Comparison of ENCODE assay signal across 25 cellular contexts in the genomic region with DNA sequence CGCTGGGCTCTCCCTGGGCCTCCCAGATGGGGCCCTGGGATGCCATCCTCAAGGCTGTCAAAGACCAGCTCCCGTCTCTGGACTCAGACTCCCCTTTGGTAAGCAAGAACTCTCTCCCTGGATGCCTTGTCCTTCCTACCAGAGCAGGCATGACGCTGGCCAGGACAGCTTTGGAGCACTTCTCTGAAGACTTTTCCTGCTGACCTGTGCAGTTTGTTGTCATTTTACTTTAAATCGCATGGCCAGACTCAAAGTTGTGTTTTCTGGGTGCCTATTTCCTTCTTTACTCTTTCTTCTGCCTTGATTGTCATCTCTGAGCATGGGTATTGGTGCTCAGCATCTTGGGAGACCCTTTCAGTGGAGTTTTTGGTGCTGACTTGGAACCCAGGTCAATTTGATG. TPM values are rescaled to one million over a fixed set of nuclear protein-coding genes. Genes with fewer than 3 reads are reported as not detected.
A peak's percentile ranks its signal among the peaks of the same experiment; 100 is the strongest.
DNase-seq lines count a peak whose midpoint lies in the region; ATAC-seq, FAIRE-seq and TF ChIP-seq lines count a peak whose summit lies in the region.
"Had no signal": no experiment of that assay in that cellular context is flagged by ENCODE, and none has a peak within 500 bp of the region (broad histone marks: within the 10 kb centered on the region; RNA-seq: fewer than 3 reads in every experiment).

No MANE protein-coding gene starts in this region.

- TF ChIP-seq EP300 in HepG2 (IDR thresholded peaks at IDR 0.05; ENCODE audit: low read depth in 2 of 2, low read length in 2 of 2) (no peak), HepG2 (CRISPR knock-in tag; IDR thresholded peaks at IDR 0.05; ENCODE audit: borderline replicate concordance) (no peak)

- intact Hi-C loops in HepG2 (cut with micrococcal nuclease; ENCODE audit: unreplicated experiment) = no loop called here
- intact Hi-C loops in right lobe of liver (cut with DNase I) = loop anchor here in 1 of 2 donors (10.0 kb wide), 1 partner anchor 218 kb away; the partner anchor contains the start of gene SEC14L5

- H3K4me1 ChIP-seq in HepG2 (ENCODE audit: insufficient read depth, low read length) = peaks cover 20% of the 10 kb centered on the region
- peaks cover 0 to 11% (median 0%) of the 10 kb centered on the region in 4 donors for H3K4me1 ChIP-seq in right lobe of liver
- peaks cover 6% of the 10 kb centered on the region for H3K4me1 ChIP-seq in osteoblast (ENCODE audit: insufficient read depth, low read length)

- H3K4me2 ChIP-seq in HepG2 (ENCODE audit: low read depth, low read length) = no peak overlapping the region
- no peak overlapping the region for H3K4me2 ChIP-seq in osteoblast (ENCODE audit: insufficient read depth, low read length)

- H3K9me3 ChIP-seq in HepG2 (ENCODE audit: low read length) (no peaks in the 10 kb centered on the region), right lobe of liver (no peaks in the 10 kb centered on the region), T-helper 17 cell (ENCODE audit: control insufficient read depth, low read length, poor library complexity, severe bottlenecking) (no peaks in the 10 kb centered on the region), osteoblast (ENCODE audit: low read depth, low read length) (no peaks in the 10 kb centered on the region)
- H3K9me3 ChIP-seq: SJCRH30 had no signal

- no peak for FAIRE-seq in HepG2 (lab: Jason Lieb, UNC)
- FAIRE-seq: RCC 7860 had no signal

- no peak overlapping the region for H3K27ac ChIP-seq in HepG2 (ENCODE audit: extremely low read length, insufficient read depth, low read length)
- no peak overlapping the region for H3K27ac ChIP-seq in right lobe of liver
- H3K27ac ChIP-seq in osteoblast (ENCODE audit: low read depth, low read length) = no peak overlapping the region
- H3K27ac ChIP-seq: SJCRH30 had no signal

- H4K20me1 ChIP-seq in HepG2 (ENCODE audit: insufficient read depth, low read length) = no peaks in the 10 kb centered on the region
- no peaks in the 10 kb centered on the region for H4K20me1 ChIP-seq in osteoblast (ENCODE audit: insufficient read depth, low read length)

- H3K27ac Mint-ChIP-seq in T-helper 17 cell (no peak overlapping the region), endothelial cell (ENCODE audit: unreplicated experiment) (no peak overlapping the region)

- no peak for TF ChIP-seq RAD21 in HepG2 (CRISPR knock-in tag; IDR thresholded peaks at IDR 0.05)

- TF ChIP-seq CTCF in HepG2 (CRISPR knock-in tag; IDR thresholded peaks at IDR 0.05) (no peak), right lobe of liver (IDR thresholded peaks at IDR 0.05) (no peak), endothelial cell (IDR thresholded peaks at IDR 0.05; ENCODE audit: unreplicated experiment) (no peak), osteoblast (IDR thresholded peaks at IDR 0.05; ENCODE audit: extremely low read depth, low read depth, low read length) (no peak)

- POLR2A ChIA-PET in HepG2 (lab: Yijun Ruan, JAX) = no interaction called here

- H3K4me3 Mint-ChIP-seq in T-helper 17 cell (peak overlapping the region; percentile 70), endothelial cell (ENCODE audit: unreplicated experiment) (peak overlapping the region; percentile 38)

- H3K36me3 ChIP-seq in HepG2 (replicated peaks in 1 of 2; ENCODE audit: control insufficient read depth in 1 of 2, insufficient read depth in 2 of 2, low read length in 2 of 2) (no peaks in the 10 kb centered on the region), right lobe of liver (no peaks in the 10 kb centered on the region), osteoblast (ENCODE audit: insufficient read depth, low read length) (no peaks in the 10 kb centered on the region)
- H3K36me3 ChIP-seq: SJCRH30 had no signal

- BruUV-seq in HepG2 (replicated peaks; lab: Mats Ljungman, UMichigan) = no TSS peak

- CTCF ChIA-PET in HepG2 (lab: Yijun Ruan, JAX; ENCODE audit: low intra/inter-chr PET ratio, low total read pairs) = no interaction called here

- H3K27me3 Mint-ChIP-seq in T-helper 17 cell (no peaks in the 10 kb centered on the region), endothelial cell (ENCODE audit: unreplicated experiment) (peaks cover 8% of the 10 kb centered on the region)

- DNase-seq in HepG2 (ENCODE audit: low spot score) = no peak
- DNase-seq in right lobe of liver = no peak
- no peak for DNase-seq in T-helper 17 cell
- DNase-seq in endothelial cell (ENCODE audit: low spot score) = no peak
- peak; percentile 48 for DNase-seq in osteoblast (ENCODE audit: insufficient read length, low spot score, missing footprints)
- no peak for DNase-seq in activated CD8-positive, alpha-beta memory T cell treated with anti-CD3 and anti-CD28 coated beads, Interleukin-2, amount 50 U/mL, for 48 hours
- DNase-seq in NCI-H345 treated with DMSO at 0.1 percent for 48 hours (lab: John Stamatoyannopoulos, UW; ENCODE audit: unreplicated experiment) = no peak
- no peak for DNase-seq in NCI-H1092 treated with DMSO at 0.1 percent for 48 hours (lab: John Stamatoyannopoulos, UW)
- DNase-seq: 8988T, AML-193, C1 segment of cervical spinal cord, DMS 273 treated with DMSO at 0.1 percent for 48 hours, DMS79 treated with DMSO at 0.1 percent for 48 hours, H7, KG1, NCI-H1092, NCI-H1436 treated with DMSO at 0.1 percent for 48 hours, NCI-H2029, NCI-H2171, NCI-H345, NCI-H524 treated with DMSO at 0.1 percent for 48 hours, OCI-M1, SJCRH30 had no signal

- ATAC-seq in HepG2 = no peak
- ATAC-seq in right lobe of liver = no peak
- no peak for ATAC-seq in T-helper 17 cell

- H3K4me3 ChIP-seq in HepG2 (replicated peaks in 1 of 3; ENCODE audit: insufficient read depth in 1 of 3, low read depth in 2 of 3, low read length in 3 of 3) (no peak overlapping the region), right lobe of liver (no peak overlapping the region), osteoblast (ENCODE audit: insufficient read depth, low read length) (no peak overlapping the region)
- H3K4me3 ChIP-seq: SJCRH30 had no signal

- 43% methylated on average over 2 of the region's 4 CpGs for WGBS in HepG2 (ENCODE audit: low lambda C conversion rate)
- WGBS in right lobe of liver (ENCODE audit: insufficient coverage, low coverage, low lambda C conversion rate, missing lambda C conversion rate) = 53% methylated on average over 2 of the region's 4 CpGs

- no peaks in the 10 kb centered on the region; a peak in 2 of 5 replicates for H3K27me3 ChIP-seq in HepG2 (ENCODE audit: control insufficient read depth in 1 of 2, insufficient read depth in 2 of 2, low read length in 2 of 2)
- no peaks in the 10 kb centered on the region for H3K27me3 ChIP-seq in right lobe of liver
- no peaks in the 10 kb centered on the region for H3K27me3 ChIP-seq in osteoblast (ENCODE audit: insufficient read depth, low read length)
- H3K27me3 ChIP-seq: SJCRH30 had no signal

- H3K36me3 Mint-ChIP-seq in T-helper 17 cell (ENCODE audit: low read depth) (no peaks in the 10 kb centered on the region), endothelial cell (ENCODE audit: low read depth, unreplicated experiment) (peaks cover 4% of the 10 kb centered on the region)

- in situ Hi-C loops in HepG2 (cut with HindIII; ENCODE audit: extremely low pct_ligation_motif_present, low pct_unique_long_range_greater_than_20kb) = no loop called here

- H2AFZ ChIP-seq in HepG2 (ENCODE audit: low read length) = no peak overlapping the region
- H2AFZ ChIP-seq in osteoblast (ENCODE audit: low read length) = no peak overlapping the region

- H3K4me1 Mint-ChIP-seq in T-helper 17 cell = peaks cover 16% of the 10 kb centered on the region
- peaks cover 5% of the 10 kb centered on the region for H3K4me1 Mint-ChIP-seq in endothelial cell (ENCODE audit: unreplicated experiment)

- no peaks in the 10 kb centered on the region for H3K9me3 Mint-ChIP-seq in endothelial cell (ENCODE audit: unreplicated experiment)

- H3K79me2 ChIP-seq in HepG2 (ENCODE audit: insufficient read depth, low read length) (peaks cover 20% of the 10 kb centered on the region), osteoblast (ENCODE audit: insufficient read depth, low read length) (peaks cover 24% of the 10 kb centered on the region)

- no peak for TF ChIP-seq POLR2A in HepG2 (IDR thresholded peaks at IDR 0.05; ENCODE audit: insufficient read depth in 1 of 2, low read depth in 2 of 2, low read length in 2 of 2)
- no peak for TF ChIP-seq POLR2A in right lobe of liver (IDR thresholded peaks at IDR 0.05)

- no peak overlapping the region for H3K9ac ChIP-seq in HepG2 (ENCODE audit: insufficient read depth, low read depth, low read length)

RNA-seq across cellular contexts. Expression of gene DNAAF8, which starts 2.2 kb away (rescaled TPM):
- total RNA-seq in HepG2 (2016; rRNA removed; fragmentation: Illumina TruSeq; extraction: Trizol) = 0.38 and 0.44 TPM in 2 replicates
- total RNA-seq in HepG2 (2016; cell fraction: cytosol; rRNA removed; fragmentation: Illumina TruSeq; extraction: Trizol; ENCODE audit: low read depth) = 0.44 and 0.81 TPM in 2 replicates
- 0.15 TPM in 1 of 2 replicates, not detected in the other for total RNA-seq in HepG2 (2016; cell fraction: insoluble cytoplasmic fraction; rRNA removed; fragmentation: Illumina TruSeq; extraction: Trizol)
- total RNA-seq in HepG2 (2016; cell fraction: membrane; rRNA removed; fragmentation: Illumina TruSeq; extraction: Trizol) = 0.14 and 0.65 TPM in 2 replicates
- 0.31 TPM in 1 of 2 replicates, not detected in the other for total RNA-seq in HepG2 (2016; cell fraction: nucleus; rRNA removed; fragmentation: Illumina TruSeq; extraction: Trizol)
- 0.27 TPM in 1 of 2 replicates, not detected in the other for polyA plus RNA-seq in HepG2 (2011; rRNA removed)
- 0.03 and 0.16 TPM in 2 replicates for polyA plus RNA-seq in HepG2 (2011; cell fraction: cytosol; rRNA removed)
- polyA plus RNA-seq in HepG2 (2011; cell fraction: nucleus; rRNA removed) = not detected in 2 replicates
- 0.12 and 0.21 TPM in 2 replicates for polyA plus RNA-seq in HepG2 (2012)
- 0.15 and 0.24 TPM in 2 replicates for polyA plus RNA-seq in HepG2 (2016; cell fraction: cytosol; fragmentation: Illumina TruSeq; extraction: Trizol; ENCODE audit: low read depth)
- 0.34 and 0.57 TPM in 2 replicates for polyA plus RNA-seq in HepG2 (2016; cell fraction: insoluble cytoplasmic fraction; fragmentation: Illumina TruSeq; extraction: Trizol; ENCODE audit: low read depth)
- polyA plus RNA-seq in HepG2 (2016; cell fraction: membrane; fragmentation: Illumina TruSeq; extraction: Trizol; ENCODE audit: low read depth) = 0.17 and 0.40 TPM in 2 replicates
- not detected in 2 replicates for polyA plus RNA-seq in HepG2 (2016; cell fraction: nucleus; fragmentation: Illumina TruSeq; extraction: Trizol; ENCODE audit: insufficient read depth, low read depth)
- polyA minus RNA-seq in HepG2 (2011; rRNA and poly(A)+ RNA removed; ENCODE audit: low replicate concordance) = 0.70 TPM in 1 of 2 replicates, not detected in the other
- polyA minus RNA-seq in HepG2 (2011; cell fraction: cytosol; rRNA and poly(A)+ RNA removed) = not detected in 2 replicates
- polyA minus RNA-seq in HepG2 (2011; cell fraction: nucleus; rRNA and poly(A)+ RNA removed) = 0.50 TPM in 1 of 2 replicates, not detected in the other
- total RNA-seq in right lobe of liver = under 1 TPM in 5 of 6 experiments, not detected in 1; 0.12 to 0.92 (median 0.42) TPM
- total RNA-seq in T-helper 17 cell = not detected
- total RNA-seq in endothelial cell (ENCODE audit: unreplicated experiment) = 0.18 TPM
- total RNA-seq in osteoblast = 1.1 and 2.7 TPM in 2 replicates

RNA-seq across cellular contexts. Expression of gene ANKS3, which starts 2.5 kb away (rescaled TPM):
- total RNA-seq in HepG2 (2016; rRNA removed; fragmentation: Illumina TruSeq; extraction: Trizol) (6.6 and 15.9 TPM in 2 replicates), right lobe of liver (10 to 100 TPM in 1 of 6 experiments, 1 to 10 TPM in 5; 4.7 to 10.7 (median 7.6) TPM), T-helper 17 cell (10 to 100 TPM; 15.6 to 20.0 TPM), endothelial cell (ENCODE audit: unreplicated experiment) (15.6 TPM), osteoblast (31.2 and 39.4 TPM in 2 replicates)
- total RNA-seq in HepG2 (2016; cell fraction: cytosol; rRNA removed; fragmentation: Illumina TruSeq; extraction: Trizol; ENCODE audit: low read depth) = 34.4 and 34.9 TPM in 2 replicates
- 6.2 and 13.8 TPM in 2 replicates for total RNA-seq in HepG2 (2016; cell fraction: insoluble cytoplasmic fraction; rRNA removed; fragmentation: Illumina TruSeq; extraction: Trizol)
- 29.2 and 30.9 TPM in 2 replicates for total RNA-seq in HepG2 (2016; cell fraction: membrane; rRNA removed; fragmentation: Illumina TruSeq; extraction: Trizol)
- total RNA-seq in HepG2 (2016; cell fraction: nucleus; rRNA removed; fragmentation: Illumina TruSeq; extraction: Trizol) = 17.3 and 17.4 TPM in 2 replicates
- 11.4 and 14.4 TPM in 2 replicates for polyA plus RNA-seq in HepG2 (2011; rRNA removed)
- 5.8 and 7.5 TPM in 2 replicates for polyA plus RNA-seq in HepG2 (2011; cell fraction: cytosol; rRNA removed)
- 58.0 and 68.7 TPM in 2 replicates for polyA plus RNA-seq in HepG2 (2011; cell fraction: nucleus; rRNA removed)
- polyA plus RNA-seq in HepG2 (2012) = 6.3 and 7.6 TPM in 2 replicates
- 2.4 and 2.5 TPM in 2 replicates for polyA plus RNA-seq in HepG2 (2016; cell fraction: cytosol; fragmentation: Illumina TruSeq; extraction: Trizol; ENCODE audit: low read depth)
- 3.9 and 5.0 TPM in 2 replicates for polyA plus RNA-seq in HepG2 (2016; cell fraction: insoluble cytoplasmic fraction; fragmentation: Illumina TruSeq; extraction: Trizol; ENCODE audit: low read depth)
- 3.0 and 4.2 TPM in 2 replicates for polyA plus RNA-seq in HepG2 (2016; cell fraction: membrane; fragmentation: Illumina TruSeq; extraction: Trizol; ENCODE audit: low read depth)
- 32.9 and 37.2 TPM in 2 replicates for polyA plus RNA-seq in HepG2 (2016; cell fraction: nucleus; fragmentation: Illumina TruSeq; extraction: Trizol; ENCODE audit: insufficient read depth, low read depth)
- 23.8 and 32.8 TPM in 2 replicates for polyA minus RNA-seq in HepG2 (2011; rRNA and poly(A)+ RNA removed; ENCODE audit: low replicate concordance)
- polyA minus RNA-seq in HepG2 (2011; cell fraction: cytosol; rRNA and poly(A)+ RNA removed) = 3.9 and 4.8 TPM in 2 replicates
- 25.6 and 28.0 TPM in 2 replicates for polyA minus RNA-seq in HepG2 (2011; cell fraction: nucleus; rRNA and poly(A)+ RNA removed)

RNA-seq across cellular contexts. Expression of gene ZNF500, which starts 30.4 kb away (rescaled TPM):
- total RNA-seq in HepG2 (2016; rRNA removed; fragmentation: Illumina TruSeq; extraction: Trizol) (8.1 and 12.2 TPM in 2 replicates), right lobe of liver (1 to 10 TPM; 4.5 to 6.6 (median 5.8) TPM), T-helper 17 cell (10 to 100 TPM; 10.1 to 15.8 TPM), endothelial cell (ENCODE audit: unreplicated experiment) (32.8 TPM), osteoblast (14.5 and 16.2 TPM in 2 replicates)
- 1.6 and 1.9 TPM in 2 replicates for total RNA-seq in HepG2 (2016; cell fraction: cytosol; rRNA removed; fragmentation: Illumina TruSeq; extraction: Trizol; ENCODE audit: low read depth)
- total RNA-seq in HepG2 (2016; cell fraction: insoluble cytoplasmic fraction; rRNA removed; fragmentation: Illumina TruSeq; extraction: Trizol) = 8.1 and 12.2 TPM in 2 replicates
- 3.8 and 4.4 TPM in 2 replicates for total RNA-seq in HepG2 (2016; cell fraction: membrane; rRNA removed; fragmentation: Illumina TruSeq; extraction: Trizol)
- total RNA-seq in HepG2 (2016; cell fraction: nucleus; rRNA removed; fragmentation: Illumina TruSeq; extraction: Trizol) = 9.6 and 15.9 TPM in 2 replicates
- 6.1 and 7.4 TPM in 2 replicates for polyA plus RNA-seq in HepG2 (2011; rRNA removed)
- polyA plus RNA-seq in HepG2 (2011; cell fraction: cytosol; rRNA removed) = 3.0 and 4.9 TPM in 2 replicates
- 17.2 and 20.4 TPM in 2 replicates for polyA plus RNA-seq in HepG2 (2011; cell fraction: nucleus; rRNA removed)
- polyA plus RNA-seq in HepG2 (2012) = 3.2 and 3.5 TPM in 2 replicates
- 0.76 and 0.78 TPM in 2 replicates for polyA plus RNA-seq in HepG2 (2016; cell fraction: cytosol; fragmentation: Illumina TruSeq; extraction: Trizol; ENCODE audit: low read depth)
- polyA plus RNA-seq in HepG2 (2016; cell fraction: insoluble cytoplasmic fraction; fragmentation: Illumina TruSeq; extraction: Trizol; ENCODE audit: low read depth) = 5.1 and 5.9 TPM in 2 replicates
- polyA plus RNA-seq in HepG2 (2016; cell fraction: membrane; fragmentation: Illumina TruSeq; extraction: Trizol; ENCODE audit: low read depth) = 1.9 and 2.5 TPM in 2 replicates
- polyA plus RNA-seq in HepG2 (2016; cell fraction: nucleus; fragmentation: Illumina TruSeq; extraction: Trizol; ENCODE audit: insufficient read depth, low read depth) = 19.3 and 24.8 TPM in 2 replicates
- polyA minus RNA-seq in HepG2 (2011; rRNA and poly(A)+ RNA removed; ENCODE audit: low replicate concordance) = 17.1 and 19.6 TPM in 2 replicates
- 2.6 and 3.3 TPM in 2 replicates for polyA minus RNA-seq in HepG2 (2011; cell fraction: cytosol; rRNA and poly(A)+ RNA removed)
- 11.8 and 12.1 TPM in 2 replicates for polyA minus RNA-seq in HepG2 (2011; cell fraction: nucleus; rRNA and poly(A)+ RNA removed)

RNA-seq across cellular contexts. Expression of gene NUDT16L1, which starts 43.2 kb away (rescaled TPM):
- total RNA-seq in HepG2 (2016; rRNA removed; fragmentation: Illumina TruSeq; extraction: Trizol) (40.5 and 41.0 TPM in 2 replicates), right lobe of liver (10 to 100 TPM; 17.8 to 36.3 (median 23.0) TPM), T-helper 17 cell (10 to 100 TPM; 44.7 to 49.6 TPM), endothelial cell (ENCODE audit: unreplicated experiment) (43.1 TPM), osteoblast (15.0 and 18.1 TPM in 2 replicates)
- 10.3 and 11.1 TPM in 2 replicates for total RNA-seq in HepG2 (2016; cell fraction: cytosol; rRNA removed; fragmentation: Illumina TruSeq; extraction: Trizol; ENCODE audit: low read depth)
- total RNA-seq in HepG2 (2016; cell fraction: insoluble cytoplasmic fraction; rRNA removed; fragmentation: Illumina TruSeq; extraction: Trizol) = 42.6 and 42.7 TPM in 2 replicates
- 18.6 and 20.4 TPM in 2 replicates for total RNA-seq in HepG2 (2016; cell fraction: membrane; rRNA removed; fragmentation: Illumina TruSeq; extraction: Trizol)
- total RNA-seq in HepG2 (2016; cell fraction: nucleus; rRNA removed; fragmentation: Illumina TruSeq; extraction: Trizol) = 16.9 and 17.3 TPM in 2 replicates
- polyA plus RNA-seq in HepG2 (2011; rRNA removed) = 28.0 and 28.9 TPM in 2 replicates
- 27.9 and 47.5 TPM in 2 replicates for polyA plus RNA-seq in HepG2 (2011; cell fraction: cytosol; rRNA removed)
- polyA plus RNA-seq in HepG2 (2011; cell fraction: nucleus; rRNA removed) = 33.3 and 34.9 TPM in 2 replicates
- polyA plus RNA-seq in HepG2 (2012) = 17.6 and 17.9 TPM in 2 replicates
- 13.1 and 13.9 TPM in 2 replicates for polyA plus RNA-seq in HepG2 (2016; cell fraction: cytosol; fragmentation: Illumina TruSeq; extraction: Trizol; ENCODE audit: low read depth)
- 49.7 and 50.3 TPM in 2 replicates for polyA plus RNA-seq in HepG2 (2016; cell fraction: insoluble cytoplasmic fraction; fragmentation: Illumina TruSeq; extraction: Trizol; ENCODE audit: low read depth)
- 15.2 and 17.7 TPM in 2 replicates for polyA plus RNA-seq in HepG2 (2016; cell fraction: membrane; fragmentation: Illumina TruSeq; extraction: Trizol; ENCODE audit: low read depth)
- polyA plus RNA-seq in HepG2 (2016; cell fraction: nucleus; fragmentation: Illumina TruSeq; extraction: Trizol; ENCODE audit: insufficient read depth, low read depth) = 32.3 and 35.4 TPM in 2 replicates
- 14.3 and 41.1 TPM in 2 replicates for polyA minus RNA-seq in HepG2 (2011; rRNA and poly(A)+ RNA removed; ENCODE audit: low replicate concordance)
- 8.9 and 10.9 TPM in 2 replicates for polyA minus RNA-seq in HepG2 (2011; cell fraction: cytosol; rRNA and poly(A)+ RNA removed)
- polyA minus RNA-seq in HepG2 (2011; cell fraction: nucleus; rRNA and poly(A)+ RNA removed) = 10.6 and 11.6 TPM in 2 replicates

RNA-seq across cellular contexts. Expression of gene SEPTIN12, which starts 51.6 kb away (rescaled TPM):
- total RNA-seq in HepG2 (2016; rRNA removed; fragmentation: Illumina TruSeq; extraction: Trizol) (0.22 TPM in 1 of 2 replicates, not detected in the other), right lobe of liver (not detected), T-helper 17 cell (not detected), endothelial cell (ENCODE audit: unreplicated experiment) (11.5 TPM), osteoblast (not detected in 2 replicates)
- not detected in 2 replicates for total RNA-seq in HepG2 (2016; cell fraction: cytosol; rRNA removed; fragmentation: Illumina TruSeq; extraction: Trizol; ENCODE audit: low read depth)
- total RNA-seq in HepG2 (2016; cell fraction: insoluble cytoplasmic fraction; rRNA removed; fragmentation: Illumina TruSeq; extraction: Trizol) = not detected in 2 replicates
- total RNA-seq in HepG2 (2016; cell fraction: membrane; rRNA removed; fragmentation: Illumina TruSeq; extraction: Trizol) = not detected in 2 replicates
- total RNA-seq in HepG2 (2016; cell fraction: nucleus; rRNA removed; fragmentation: Illumina TruSeq; extraction: Trizol) = not detected in 2 replicates
- 0.31 TPM in 1 of 2 replicates, not detected in the other for polyA plus RNA-seq in HepG2 (2011; rRNA removed)
- not detected in 2 replicates for polyA plus RNA-seq in HepG2 (2011; cell fraction: cytosol; rRNA removed)
- 0.29 and 0.43 TPM in 2 replicates for polyA plus RNA-seq in HepG2 (2011; cell fraction: nucleus; rRNA removed)
- polyA plus RNA-seq in HepG2 (2012) = 0.50 TPM in 1 of 2 replicates, not detected in the other
- not detected in 2 replicates for polyA plus RNA-seq in HepG2 (2016; cell fraction: cytosol; fragmentation: Illumina TruSeq; extraction: Trizol; ENCODE audit: low read depth)
- not detected in 2 replicates for polyA plus RNA-seq in HepG2 (2016; cell fraction: insoluble cytoplasmic fraction; fragmentation: Illumina TruSeq; extraction: Trizol; ENCODE audit: low read depth)
- polyA plus RNA-seq in HepG2 (2016; cell fraction: membrane; fragmentation: Illumina TruSeq; extraction: Trizol; ENCODE audit: low read depth) = not detected in 2 replicates
- polyA plus RNA-seq in HepG2 (2016; cell fraction: nucleus; fragmentation: Illumina TruSeq; extraction: Trizol; ENCODE audit: insufficient read depth, low read depth) = not detected in 2 replicates
- polyA minus RNA-seq in HepG2 (2011; rRNA and poly(A)+ RNA removed; ENCODE audit: low replicate concordance) = 0.89 TPM in 1 of 2 replicates, not detected in the other
- polyA minus RNA-seq in HepG2 (2011; cell fraction: cytosol; rRNA and poly(A)+ RNA removed) = not detected in 2 replicates
- polyA minus RNA-seq in HepG2 (2011; cell fraction: nucleus; rRNA and poly(A)+ RNA removed) = not detected in 2 replicates
- total RNA-seq: H7, SJCRH30 had no signal
- polyA plus RNA-seq: AG04450 had no signal
